ENCODE assay signal across 12 cellular contexts in genomic region chr5:79924936-79925893, GRCh38.
DNase-seq lines count a peak whose midpoint lies in the region; ATAC-seq, FAIRE-seq and TF ChIP-seq lines count a peak whose summit lies in the region.
"Had no signal": no experiment of that assay in that cellular context is flagged by ENCODE, and none has a peak within 500 bp of the region (broad histone marks: within the 10 kb centered on the region; RNA-seq: fewer than 3 reads in every experiment).

No MANE protein-coding gene starts in this region.

- FAIRE-seq in HepG2 (lab: Jason Lieb, UNC), result no peak

- 0 out of 2 replicates have a peak, but pooled peaks have one; percentile 34 for TF ChIP-seq CTCF in HepG2 (CRISPR knock-in tag; IDR thresholded peaks at IDR 0.05)
- no peak for TF ChIP-seq CTCF in right lobe of liver (IDR thresholded peaks at IDR 0.05)
- no peak for TF ChIP-seq CTCF in esophagus muscularis mucosa (IDR thresholded peaks at IDR 0.05)
- TF ChIP-seq CTCF in transverse colon (IDR thresholded peaks at IDR 0.05), result no peak

- no peak for TF ChIP-seq POLR2A in HepG2 (IDR thresholded peaks at IDR 0.05; ENCODE audit: insufficient read depth in 1 of 2, low read depth in 2 of 2, low read length in 2 of 2)
- TF ChIP-seq POLR2A in right lobe of liver (IDR thresholded peaks at IDR 0.05), result no peak
- TF ChIP-seq POLR2A in esophagus muscularis mucosa (IDR thresholded peaks at IDR 0.05; ENCODE audit: low read depth), result no peak
- TF ChIP-seq POLR2A in transverse colon (IDR thresholded peaks at IDR 0.05), result no peak

- H3K79me2 ChIP-seq in HepG2 (ENCODE audit: insufficient read depth, low read length), result no peaks in the 10 kb centered on the region

- no peaks in the 10 kb centered on the region for H4K20me1 ChIP-seq in HepG2 (ENCODE audit: insufficient read depth, low read length)

- no peaks in the 10 kb centered on the region for H3K4me1 ChIP-seq in HepG2 (ENCODE audit: insufficient read depth, low read length)
- H3K4me1 ChIP-seq in right lobe of liver, result no peaks in the 10 kb centered on the region
- no peaks in the 10 kb centered on the region for H3K4me1 ChIP-seq in esophagus muscularis mucosa
- no peaks in the 10 kb centered on the region for H3K4me1 ChIP-seq in transverse colon
- H3K4me1 ChIP-seq: heart left ventricle, sigmoid colon had no signal

- no TSS peak for BruUV-seq in HepG2 (replicated peaks; lab: Mats Ljungman, UMichigan)

- H2AFZ ChIP-seq in HepG2 (ENCODE audit: low read length), result no peak overlapping the region

- DNase-seq in HepG2 (ENCODE audit: low spot score) (no peak), right lobe of liver (no peak), SK-N-MC (ENCODE audit: low read depth, low spot score) (no peak), esophagus muscularis mucosa (ENCODE audit: extremely low spot score) (peak; percentile 34), stromal cell of bone marrow (ENCODE audit: low read depth) (peak; percentile 7), C1 segment of cervical spinal cord (lab: John Stamatoyannopoulos, UW) (no peak), cerebellar nuclear complex (lab: John Stamatoyannopoulos, UW) (no peak), transverse colon (no peak)
- DNase-seq: heart left ventricle, NCI-H2029 treated with DMSO at 0.1 percent for 48 hours, sigmoid colon, trophoblast cell had no signal

- H3K9ac ChIP-seq in HepG2 (ENCODE audit: insufficient read depth, low read depth, low read length), result no peak overlapping the region
- H3K9ac ChIP-seq in SK-N-MC (ENCODE audit: insufficient read length), result peak overlapping the region; percentile 2

- no peak overlapping the region for H3K4me2 ChIP-seq in HepG2 (ENCODE audit: low read depth, low read length)

- H3K36me3 ChIP-seq in HepG2 (replicated peaks in 1 of 2; ENCODE audit: control insufficient read depth in 1 of 2, insufficient read depth in 2 of 2, low read length in 2 of 2), result no peaks in the 10 kb centered on the region
- no peaks in the 10 kb centered on the region for H3K36me3 ChIP-seq in right lobe of liver
- no peaks in the 10 kb centered on the region for H3K36me3 ChIP-seq in SK-N-MC (ENCODE audit: insufficient read depth, low read length)
- no peaks in the 10 kb centered on the region for H3K36me3 ChIP-seq in esophagus muscularis mucosa
- no peaks in the 10 kb centered on the region for H3K36me3 ChIP-seq in transverse colon
- H3K36me3 ChIP-seq: heart left ventricle, sigmoid colon had no signal

- POLR2A ChIA-PET in HepG2 (lab: Yijun Ruan, JAX), result no interaction called here

- H3K4me3 ChIP-seq in HepG2 (replicated peaks in 1 of 3; ENCODE audit: insufficient read depth in 1 of 3, low read depth in 2 of 3, low read length in 3 of 3) (no peak overlapping the region), right lobe of liver (no peak overlapping the region), SK-N-MC (no peak overlapping the region), esophagus muscularis mucosa (no peak overlapping the region), transverse colon (no peak overlapping the region)
- H3K4me3 ChIP-seq: heart left ventricle, sigmoid colon had no signal

- intact Hi-C loops in HepG2 (cut with micrococcal nuclease; ENCODE audit: unreplicated experiment), result loop anchor here (1.0 kb wide), 1 partner anchor 158 kb away; no protein-coding TSS in a partner anchor
- intact Hi-C loops in right lobe of liver (cut with DNase I), result no loop called here
- intact Hi-C loops in esophagus muscularis mucosa (cut with DNase I), result no loop called here
- intact Hi-C loops in transverse colon (cut with DNase I; ENCODE audit: low total_unique reads), result no loop called here

- in situ Hi-C loops in HepG2 (cut with HindIII; ENCODE audit: extremely low pct_ligation_motif_present, low pct_unique_long_range_greater_than_20kb) (no loop called here), transverse colon (cut with MboI; ENCODE audit: low pct_ligation_motif_present in 1 of 4, low pct_unique_long_range_greater_than_20kb in 1 of 4, low sequenced_read_pairs in 3 of 4) (no loop called here)

- TF ChIP-seq EP300 in HepG2 (IDR thresholded peaks at IDR 0.05; ENCODE audit: low read depth in 2 of 2, low read length in 2 of 2) (no peak), HepG2 (CRISPR knock-in tag; IDR thresholded peaks at IDR 0.05; ENCODE audit: borderline replicate concordance) (no peak), esophagus muscularis mucosa (IDR thresholded peaks at IDR 0.05) (no peak), transverse colon (IDR thresholded peaks at IDR 0.05; ENCODE audit: low read depth) (no peak)

- H3K9me3 ChIP-seq in HepG2 (ENCODE audit: low read length) (no peaks in the 10 kb centered on the region), right lobe of liver (no peaks in the 10 kb centered on the region), SK-N-MC (ENCODE audit: low read depth, low read length) (no peaks in the 10 kb centered on the region), esophagus muscularis mucosa (peaks cover 0 to 6% (median 0%) of the 10 kb centered on the region in 4 donors), transverse colon (no peaks in the 10 kb centered on the region)
- H3K9me3 ChIP-seq: sigmoid colon had no signal

- WGBS in HepG2 (ENCODE audit: low lambda C conversion rate), result 44% methylated on average over 9 of the region's 9 CpGs
- 64% methylated on average over 9 of the region's 9 CpGs for WGBS in right lobe of liver (ENCODE audit: insufficient coverage, low coverage, low lambda C conversion rate, missing lambda C conversion rate)
- 79% methylated on average over 9 of the region's 9 CpGs for WGBS in esophagus muscularis mucosa
- WGBS in transverse colon (ENCODE audit: low coverage in 1 of 2), 2 donors, result 78 to 88% methylated on average over 5 to 9 of the region's 9 CpGs

- no peak for TF ChIP-seq RAD21 in HepG2 (CRISPR knock-in tag; IDR thresholded peaks at IDR 0.05)

- ATAC-seq in HepG2 (peak; percentile 70), right lobe of liver (no peak)
- ATAC-seq: heart left ventricle had no signal

- no peak overlapping the region for H3K27ac ChIP-seq in HepG2 (ENCODE audit: extremely low read length, insufficient read depth, low read length)
- H3K27ac ChIP-seq in right lobe of liver, result no peak overlapping the region
- H3K27ac ChIP-seq in SK-N-MC, result no peak overlapping the region
- no peak overlapping the region for H3K27ac ChIP-seq in esophagus muscularis mucosa (replicated peaks in 1 of 4)
- H3K27ac ChIP-seq in transverse colon, result no peak overlapping the region
- H3K27ac ChIP-seq: heart left ventricle, sigmoid colon had no signal

- H3K27me3 ChIP-seq in HepG2 (ENCODE audit: control insufficient read depth in 1 of 2, insufficient read depth in 2 of 2, low read length in 2 of 2) (no peaks in the 10 kb centered on the region; a peak in 1 of 5 replicates), right lobe of liver (no peaks in the 10 kb centered on the region), esophagus muscularis mucosa (peaks cover 0 to 7% (median 0%) of the 10 kb centered on the region in 4 donors), transverse colon (peaks cover 3% of the 10 kb centered on the region)
- H3K27me3 ChIP-seq: heart left ventricle, sigmoid colon had no signal

- CTCF ChIA-PET in HepG2 (lab: Yijun Ruan, JAX; ENCODE audit: low intra/inter-chr PET ratio, low total read pairs), result interaction anchor here (2.0 kb wide), 1 partner anchor 158 kb away, joined by 10 read pairs; no protein-coding TSS in a partner anchor

TF ChIP-seq in HepG2, 621 proteins besides CTCF, POLR2A, EP300 and RAD21:
- no peak for TF ChIP-seq ZNF652 (CRISPR knock-in tag; IDR thresholded peaks at IDR 0.05; ENCODE audit: borderline replicate concordance, low read depth)
- peak; percentile 53 for TF ChIP-seq STAG1 (CRISPR knock-in tag; IDR thresholded peaks at IDR 0.05)
- TF ChIP-seq SMC3 (IDR thresholded peaks at IDR 0.05; ENCODE audit: low read length), result peak; percentile 12; the same call in 1 of the 2 replicates
- TF ChIP-seq ZNF703 (CRISPR knock-in tag; IDR thresholded peaks at IDR 0.05; ENCODE audit: borderline replicate concordance), result no peak

Comparison
In these comparisons a context has a peak if more than half of its experiments do, and no peak if none do; other contexts are left out.
1. DNase-seq: peak in esophagus muscularis mucosa (single experiment) and stromal cell of bone marrow (single experiment); none in HepG2 (single experiment), right lobe of liver (0 of 3), SK-N-MC (single experiment), C1 segment of cervical spinal cord (0 of 14), cerebellar nuclear complex (0 of 2) and transverse colon (single experiment).